8 cellular contexts compared by ENCODE assay signal in the genomic region with DNA sequence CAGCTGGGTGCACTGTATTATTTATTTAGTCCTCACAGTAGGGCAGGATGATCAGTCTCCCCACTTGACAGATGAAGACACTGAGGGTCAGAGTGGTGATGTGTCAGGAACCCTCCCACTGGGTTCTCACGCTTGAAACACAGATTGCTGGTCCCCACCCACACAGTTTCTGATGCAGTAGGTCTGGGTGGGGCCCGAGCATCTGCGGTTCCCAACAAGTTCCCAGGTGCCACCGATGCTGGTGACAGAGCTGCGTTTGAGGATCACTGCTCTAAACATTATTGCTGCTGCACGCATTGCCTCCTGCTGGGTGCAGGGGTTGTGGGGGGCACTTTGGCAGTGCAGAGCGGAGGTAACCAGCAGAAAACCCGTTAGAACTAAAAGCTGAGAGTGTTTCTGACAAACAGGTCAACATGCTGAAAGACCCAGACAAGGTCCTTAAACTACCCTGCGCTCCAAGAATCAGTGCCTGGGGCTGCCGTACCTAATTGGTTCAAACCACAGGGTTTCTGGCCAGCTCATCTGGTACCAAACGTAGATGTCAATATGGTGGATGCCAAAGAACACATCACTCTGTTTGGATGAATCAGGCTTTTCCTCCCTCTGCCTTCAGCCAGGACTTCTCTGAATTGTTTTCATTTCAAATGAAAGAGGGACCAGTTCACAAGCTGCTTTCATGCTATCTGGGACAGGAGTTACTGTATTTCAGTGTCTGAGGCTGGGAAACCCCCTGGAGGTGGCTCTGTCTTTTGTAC.
DNase-seq lines count a peak whose midpoint lies in the region; ATAC-seq and TF ChIP-seq lines count a peak whose summit lies in the region.

No MANE protein-coding gene starts in this region.

- H3K4me1 Mint-ChIP-seq in activated CD8-positive, alpha-beta memory T cell treated with anti-CD3 and anti-CD28 coated beads, Interleukin-2, amount 10 ng/mL, durations not matched to agents 7 days and 5 days: peaks cover 33% of the 10 kb centered on the region

- intact Hi-C loops in colonic mucosa (cut with DNase I): no loop called here

- TF ChIP-seq CTCF in colonic mucosa (IDR thresholded peaks at IDR 0.05): no peak

- no peaks in the 10 kb centered on the region for H3K27me3 Mint-ChIP-seq in activated CD8-positive, alpha-beta memory T cell treated with anti-CD3 and anti-CD28 coated beads, Interleukin-2, amount 10 ng/mL, durations not matched to agents 7 days and 5 days

- peak; percentile 96 for DNase-seq in EH (ENCODE audit: low read depth)
- DNase-seq in activated CD8-positive, alpha-beta memory T cell treated with anti-CD3 and anti-CD28 coated beads, Interleukin-2, amount 10 ng/mL, durations not matched to agents 7 days and 5 days: peak; percentile 76
- peak; percentile 95 for DNase-seq in fibroblast of peridontal ligament (ENCODE audit: extremely low read depth)
- DNase-seq in stimulated activated CD8-positive, alpha-beta memory T cell treated with anti-CD3 and anti-CD28 coated beads, Interleukin-12 subunit alpha, Interleukin-12 subunit beta, amount 100 ng/mL, for 24 hours (ENCODE audit: extremely low read depth): peak; percentile 20
- no peak for DNase-seq in colonic mucosa
- no peak for DNase-seq in NCI-H1092 treated with DMSO at 0.1 percent for 48 hours (lab: John Stamatoyannopoulos, UW)

- ATAC-seq in HG03108 (IDR thresholded peaks at IDR 0.05; ENCODE audit: unreplicated experiment) (peak; percentile 62), GM21786 (IDR thresholded peaks at IDR 0.05; ENCODE audit: unreplicated experiment) (no peak)
- ATAC-seq in activated CD8-positive, alpha-beta memory T cell treated with anti-CD3 and anti-CD28 coated beads, Interleukin-2, amount 10 ng/mL, durations not matched to agents 7 days and 5 days: peak; percentile 77

- H3K4me3 ChIP-seq in colonic mucosa: no peak overlapping the region

- H3K27ac ChIP-seq in colonic mucosa: no peak overlapping the region

- H3K9me3 ChIP-seq in colonic mucosa: no peaks in the 10 kb centered on the region

- no peaks in the 10 kb centered on the region for H3K27me3 ChIP-seq in colonic mucosa

- peak overlapping the region; percentile 17 for H3K4me3 Mint-ChIP-seq in activated CD8-positive, alpha-beta memory T cell treated with anti-CD3 and anti-CD28 coated beads, Interleukin-2, amount 10 ng/mL, durations not matched to agents 7 days and 5 days

- no peak overlapping the region for H3K9ac ChIP-seq in colonic mucosa (ENCODE audit: low read depth in 2 of 2, low read length in 2 of 2)

- H3K27ac Mint-ChIP-seq in activated CD8-positive, alpha-beta memory T cell treated with anti-CD3 and anti-CD28 coated beads, Interleukin-2, amount 10 ng/mL, durations not matched to agents 7 days and 5 days: peak overlapping the region; percentile 89

- CTCF ChIA-PET in activated CD8-positive, alpha-beta memory T cell treated with anti-CD3 and anti-CD28 coated beads, Interleukin-2, amount 10 ng/mL, durations not matched to agents 7 days and 5 days (lab: Charles Lee): interaction anchor here (0.7 to 1.0 kb wide), 3 partner anchors 20 to 152 kb away, joined by 3 read pairs; no protein-coding TSS in a partner anchor

- peaks cover 8% of the 10 kb centered on the region for H3K4me1 ChIP-seq in colonic mucosa

- no peaks in the 10 kb centered on the region for H3K36me3 ChIP-seq in colonic mucosa

- H3K36me3 Mint-ChIP-seq in activated CD8-positive, alpha-beta memory T cell treated with anti-CD3 and anti-CD28 coated beads, Interleukin-2, amount 10 ng/mL, durations not matched to agents 7 days and 5 days: peaks cover 20% of the 10 kb centered on the region

- H3K9me3 Mint-ChIP-seq in activated CD8-positive, alpha-beta memory T cell treated with anti-CD3 and anti-CD28 coated beads, Interleukin-2, amount 10 ng/mL, durations not matched to agents 7 days and 5 days (ENCODE audit: low read depth): no peaks in the 10 kb centered on the region

Comparison
In these comparisons a context has a peak if more than half of its experiments do, and no peak if none do; other contexts are left out.
1. DNase-seq: peak in EH (single experiment), activated CD8-positive, alpha-beta memory T cell treated with anti-CD3 and anti-CD28 coated beads, Interleukin-2, amount 10 ng/mL, durations not matched to agents 7 days and 5 days (single experiment), fibroblast of peridontal ligament (single experiment) and stimulated activated CD8-positive, alpha-beta memory T cell treated with anti-CD3 and anti-CD28 coated beads, Interleukin-12 subunit alpha, Interleukin-12 subunit beta, amount 100 ng/mL, for 24 hours (single experiment); none in colonic mucosa (single experiment) and NCI-H1092 treated with DMSO at 0.1 percent for 48 hours (single experiment).